Comparison of ENCODE assay signal across 11 cellular contexts in genomic region chr3:46913644-46914043, GRCh38. TPM values are rescaled to one million over a fixed set of nuclear protein-coding genes. Genes with fewer than 3 reads are reported as not detected.
DNase-seq lines count a peak whose midpoint lies in the region; ATAC-seq and TF ChIP-seq lines count a peak whose summit lies in the region.
"Had no signal": no experiment of that assay in that cellular context is flagged by ENCODE, and none has a peak within 500 bp of the region (broad histone marks: within the 10 kb centered on the region; RNA-seq: fewer than 3 reads in every experiment).

No MANE protein-coding gene starts in this region.

- no peak for ATAC-seq in stimulated activated naive CD8-positive, alpha-beta T cell treated with anti-CD3 and anti-CD28 coated beads, Interleukin-15, Interleukin-2, amounts not matched to agents 100 U/mL and 50 U/mL, for 24 hours

- H3K27me3 ChIP-seq in cardiac muscle cell (no peaks in the 10 kb centered on the region), WERI-Rb-1 (ENCODE audit: insufficient read depth, low read depth, severe bottlenecking) (no peaks in the 10 kb centered on the region)
- H3K27me3 ChIP-seq: BLaER1, SJSA1 had no signal

- H3K36me3 ChIP-seq in cardiac muscle cell = peaks cover 5% of the 10 kb centered on the region
- peaks cover 19% of the 10 kb centered on the region for H3K36me3 ChIP-seq in WERI-Rb-1

- H3K4me3 ChIP-seq in cardiac muscle cell = no peak overlapping the region
- no peak overlapping the region for H3K4me3 ChIP-seq in WERI-Rb-1 (ENCODE audit: low read depth, low read length)
- H3K4me3 ChIP-seq: BLaER1, SJSA1 had no signal

- H3K4me1 Mint-ChIP-seq in stimulated activated naive CD8-positive, alpha-beta T cell treated with anti-CD3 and anti-CD28 coated beads, Interleukin-15, Interleukin-2, amounts not matched to agents 100 ng/mL and 50 ng/mL, for 24 hours (ENCODE audit: low read depth) = peaks cover 44% of the 10 kb centered on the region

- H3K27ac ChIP-seq in cardiac muscle cell (peak overlapping the region; percentile 40), WERI-Rb-1 (no peak overlapping the region)
- H3K27ac ChIP-seq: BLaER1, SJSA1 had no signal

- H3K9me3 ChIP-seq in cardiac muscle cell (ENCODE audit: low read depth) (no peaks in the 10 kb centered on the region), WERI-Rb-1 (ENCODE audit: severe bottlenecking) (no peaks in the 10 kb centered on the region)
- H3K9me3 ChIP-seq: SJSA1 had no signal

- H3K9me3 Mint-ChIP-seq in stimulated activated naive CD8-positive, alpha-beta T cell treated with anti-CD3 and anti-CD28 coated beads, Interleukin-15, Interleukin-2, amounts not matched to agents 100 ng/mL and 50 ng/mL, for 24 hours = peaks cover 4% of the 10 kb centered on the region

- DNase-seq in stimulated activated naive CD8-positive, alpha-beta T cell treated with anti-CD3 and anti-CD28 coated beads, Interleukin-15, Interleukin-2, amounts not matched to agents 100 U/mL and 50 U/mL, for 24 hours = no peak
- peak; percentile 80 for DNase-seq in SHP77 treated with DMSO at 0.1 percent for 48 hours (lab: John Stamatoyannopoulos, UW)
- DNase-seq in cardiac muscle cell (ENCODE audit: low read depth in 1 of 2, low spot score in 1 of 2) = peak; percentile 64 to 84
- no peak for DNase-seq in stimulated activated CD8-positive, alpha-beta memory T cell treated with anti-CD3 and anti-CD28 coated beads, Interleukin-4, amount 100 ng/mL, for 48 hours
- DNase-seq in germinal center (ENCODE audit: low spot score) = no peak
- no peak for DNase-seq in WERI-Rb-1
- no peak for DNase-seq in HUDEP-2 (lab: John Stamatoyannopoulos, UW; ENCODE audit: unreplicated experiment in 76 of 76)
- DNase-seq: activated naive CD4-positive, alpha-beta T cell treated with Interleukin-2 at 50 U/mL for 16 hours had no signal

- H3K36me3 Mint-ChIP-seq in stimulated activated naive CD8-positive, alpha-beta T cell treated with anti-CD3 and anti-CD28 coated beads, Interleukin-15, Interleukin-2, amounts not matched to agents 100 ng/mL and 50 ng/mL, for 24 hours (ENCODE audit: low read depth) = peaks cover 46% of the 10 kb centered on the region

- H3K4me1 ChIP-seq in cardiac muscle cell (ENCODE audit: low read depth) = peaks cover 20% of the 10 kb centered on the region

- no peak for TF ChIP-seq CTCF in cardiac muscle cell (IDR thresholded peaks at IDR 0.05; ENCODE audit: low read depth, low read length)
- no peak for TF ChIP-seq CTCF in WERI-Rb-1 (IDR thresholded peaks at IDR 0.05; ENCODE audit: low read depth, low read length)

- H3K27me3 Mint-ChIP-seq in stimulated activated naive CD8-positive, alpha-beta T cell treated with anti-CD3 and anti-CD28 coated beads, Interleukin-15, Interleukin-2, amounts not matched to agents 100 ng/mL and 50 ng/mL, for 24 hours = no peaks in the 10 kb centered on the region

- H3K4me3 Mint-ChIP-seq in stimulated activated naive CD8-positive, alpha-beta T cell treated with anti-CD3 and anti-CD28 coated beads, Interleukin-15, Interleukin-2, amounts not matched to agents 100 ng/mL and 50 ng/mL, for 24 hours = no peak overlapping the region

- H3K27ac Mint-ChIP-seq in stimulated activated naive CD8-positive, alpha-beta T cell treated with anti-CD3 and anti-CD28 coated beads, Interleukin-15, Interleukin-2, amounts not matched to agents 100 ng/mL and 50 ng/mL, for 24 hours = peak overlapping the region; percentile 46

RNA-seq across cellular contexts. Expression of gene PTH1R, which starts 36.1 kb away (rescaled TPM):
- total RNA-seq in cardiac muscle cell = 101 and 121 TPM in 2 replicates
- polyA plus RNA-seq in cardiac muscle cell = 112 and 164 TPM in 2 replicates
- total RNA-seq: SJSA1 had no signal

RNA-seq across cellular contexts. Expression of gene MYL3, which starts 50.4 kb away (rescaled TPM):
- 2,390 and 3,091 TPM in 2 replicates for total RNA-seq in cardiac muscle cell
- polyA plus RNA-seq in cardiac muscle cell = 2,590 and 3,027 TPM in 2 replicates
- total RNA-seq: SJSA1 had no signal

Comparison
In these comparisons a context has a peak if more than half of its experiments do, and no peak if none do; other contexts are left out.
1. DNase-seq: peak in SHP77 treated with DMSO at 0.1 percent for 48 hours (single experiment) and cardiac muscle cell (2 of 2); none in stimulated activated naive CD8-positive, alpha-beta T cell treated with anti-CD3 and anti-CD28 coated beads, Interleukin-15, Interleukin-2, amounts not matched to agents 100 U/mL and 50 U/mL, for 24 hours (single experiment), stimulated activated CD8-positive, alpha-beta memory T cell treated with anti-CD3 and anti-CD28 coated beads, Interleukin-4, amount 100 ng/mL, for 48 hours (single experiment), germinal center (single experiment), WERI-Rb-1 (single experiment) and HUDEP-2 (0 of 76).